9 cellular contexts compared by ENCODE assay signal in genomic region chr13:66618702-66619101, GRCh38.
DNase-seq lines count a peak whose midpoint lies in the region; ATAC-seq and TF ChIP-seq lines count a peak whose summit lies in the region.
"Had no signal": no experiment of that assay in that cellular context is flagged by ENCODE, and none has a peak within 500 bp of the region (broad histone marks: within the 10 kb centered on the region; RNA-seq: fewer than 3 reads in every experiment).

No MANE protein-coding gene starts in this region.

- TF ChIP-seq CTCF in AG04449 (IDR thresholded peaks at IDR 0.05; ENCODE audit: insufficient read depth, low read length, missing control alignments) = peak; percentile 34
- TF ChIP-seq CTCF in OCI-LY7 (conservative IDR thresholded peaks at IDR 0.05; ENCODE audit: low read length) = peak; percentile 71

- peak; percentile 4 for DNase-seq in AG04449 (ENCODE audit: low read depth, low spot score)
- peak; percentile 34 for DNase-seq in OCI-LY7 (ENCODE audit: low spot score)
- peak; percentile 41 for DNase-seq in foreskin melanocyte
- DNase-seq in posterior vena cava (ENCODE audit: low spot score) = no peak
- no peak for DNase-seq in globus pallidus (ENCODE audit: low spot score)
- DNase-seq: activated naive CD8-positive, alpha-beta T cell treated with anti-CD3 and anti-CD28 coated beads, Interleukin-2, amount 10 ng/mL, durations not matched to agents 7 days and 5 days had no signal

- CTCF ChIA-PET in AG04449 (lab: Yijun Ruan, JAX) = interaction anchor here (0.8 to 2.2 kb wide), 15 partner anchors 10 to 962 kb away, joined by 3 to 10 read pairs (median 3); partner anchors contain the start of gene PCDH9
- CTCF ChIA-PET in OCI-LY7 (lab: Charles Lee; ENCODE audit: unreplicated experiment) = no interaction called here

- no peak overlapping the region for H2AFZ ChIP-seq in OCI-LY7 (ENCODE audit: low read length)

- no TSS peak for BruUV-seq in OCI-LY7 (replicated peaks; lab: Mats Ljungman, UMichigan)

- POLR2A ChIA-PET in AG04449 (lab: Yijun Ruan, JAX) = no interaction called here
- POLR2A ChIA-PET in OCI-LY7 (lab: Charles Lee) = interaction anchor here (0.8 to 1.9 kb wide), 5 partner anchors 11 to 375 kb away, joined by 3 to 6 read pairs (median 3); no protein-coding TSS in a partner anchor

- H3K4me2 ChIP-seq in OCI-LY7 (ENCODE audit: low read length) = no peak overlapping the region

- no peak overlapping the region for H3K4me3 ChIP-seq in AG04449 (ENCODE audit: low read depth, low read length)
- H3K4me3 ChIP-seq in OCI-LY7 (ENCODE audit: low read depth, low read length, poor library complexity, severe bottlenecking) = no peak overlapping the region

- ATAC-seq in GM21619 (IDR thresholded peaks at IDR 0.05; ENCODE audit: unreplicated experiment) = peak; percentile 69
- no peak for ATAC-seq in HG03457 (IDR thresholded peaks at IDR 0.05; ENCODE audit: unreplicated experiment)
- ATAC-seq in HG03342 (IDR thresholded peaks at IDR 0.05; ENCODE audit: unreplicated experiment) = no peak

- no peaks in the 10 kb centered on the region for H3K4me1 ChIP-seq in OCI-LY7 (ENCODE audit: insufficient read depth, low read length, poor library complexity, severe bottlenecking)

- H3K79me2 ChIP-seq in OCI-LY7 (ENCODE audit: insufficient read depth, low read depth, low read length) = no peaks in the 10 kb centered on the region

- no peaks in the 10 kb centered on the region for H4K20me1 ChIP-seq in OCI-LY7 (ENCODE audit: insufficient read depth, low read length)

- intact Hi-C loops in OCI-LY7 (cut with micrococcal nuclease; ENCODE audit: unreplicated experiment) = loop anchor here (1.0 to 5.0 kb wide), 2 partner anchors 71 to 604 kb away; no protein-coding TSS in a partner anchor
- intact Hi-C loops in posterior vena cava (cut with DNase I) = no loop called here

- H3K9me2 ChIP-seq in OCI-LY7 (ENCODE audit: insufficient read depth, low read length) = no peaks in the 10 kb centered on the region

- no peaks in the 10 kb centered on the region for H3K36me3 ChIP-seq in OCI-LY7 (ENCODE audit: insufficient read depth, low read length)

- H3K27ac ChIP-seq in OCI-LY7 (ENCODE audit: low read depth, low read length, poor library complexity, severe bottlenecking) = no peak overlapping the region

- peaks cover 9% of the 10 kb centered on the region for H3K9me3 ChIP-seq in OCI-LY7 (ENCODE audit: low read length)

Comparison
In these comparisons a context has a peak if more than half of its experiments do, and no peak if none do; other contexts are left out.
1. DNase-seq: peak in AG04449 (single experiment), OCI-LY7 (single experiment) and foreskin melanocyte (single experiment); none in posterior vena cava (single experiment) and globus pallidus (single experiment).